Comparison of ENCODE assay signal across 1 cellular context in genomic region chr5:44663991-44664710, GRCh38.
TF ChIP-seq lines count a peak whose summit lies in the region.

No MANE protein-coding gene starts in this region.

TF ChIP-seq in HCT116, 20 proteins besides CTCF, POLR2A, EP300 and RAD21 (continued from another document):
- TF ChIP-seq REST (IDR thresholded peaks at IDR 0.05; ENCODE audit: low read depth): no peak
